ENCODE assay signal across 17 cellular contexts in the genomic region with DNA sequence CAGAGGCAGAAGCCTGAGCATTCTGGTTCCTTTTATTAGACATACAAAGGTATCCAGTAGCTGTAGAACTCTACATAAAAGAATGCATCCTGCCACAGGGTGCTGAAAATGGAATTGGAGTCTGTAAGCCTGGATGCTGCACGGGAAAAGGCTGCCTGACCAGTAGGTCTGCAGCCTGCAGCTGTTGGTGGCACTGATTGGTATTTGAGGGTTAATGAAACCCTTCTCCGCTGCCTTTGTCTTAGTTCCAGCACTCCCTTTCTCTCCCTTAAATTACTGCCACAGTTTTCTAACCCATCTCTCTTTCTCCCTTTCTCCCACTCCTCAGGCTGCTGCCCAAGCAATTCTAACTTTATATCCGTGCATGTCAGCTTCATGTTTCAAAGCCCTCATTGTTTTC.
DNase-seq lines count a peak whose midpoint lies in the region; FAIRE-seq and TF ChIP-seq lines count a peak whose summit lies in the region.
"Had no signal": no experiment of that assay in that cellular context is flagged by ENCODE, and none has a peak within 500 bp of the region (broad histone marks: within the 10 kb centered on the region; RNA-seq: fewer than 3 reads in every experiment).

No MANE protein-coding gene starts in this region.

- TF ChIP-seq RAD21 in H1 (IDR thresholded peaks at IDR 0.05 in 1 of 2, conservative IDR thresholded peaks at IDR 0.05 in 1 of 2; ENCODE audit: low read depth in 2 of 2, low read length in 2 of 2), result no peak

- peaks cover 6% of the 10 kb centered on the region for H3K4me1 ChIP-seq in H9 (ENCODE audit: insufficient read depth, low read length)
- H3K4me1 ChIP-seq in H1 (replicated peaks in 1 of 4; ENCODE audit: control insufficient read depth in 3 of 4, insufficient read depth in 4 of 4, low read length in 3 of 4), result peaks cover 3 to 13% (median 6%) of the 10 kb centered on the region in 4 experiments; a peak in 3 of 7 replicates
- no peaks in the 10 kb centered on the region for H3K4me1 ChIP-seq in hepatocyte (ENCODE audit: insufficient read depth)
- H3K4me1 ChIP-seq: BE2C, HAP-1 had no signal

- H3K23ac ChIP-seq in H9 (ENCODE audit: insufficient read length, low read depth, low read length), result no peak overlapping the region
- H3K23ac ChIP-seq in H1 (ENCODE audit: insufficient read length), result no peak overlapping the region

- H2BK20ac ChIP-seq in H9 (ENCODE audit: low read depth, low read length, poor library complexity, severe bottlenecking), result no peak overlapping the region
- 0 out of 2 replicates have a peak overlapping the region, but pooled peaks have one; percentile 13 for H2BK20ac ChIP-seq in H1 (ENCODE audit: low read length)

- TF ChIP-seq EP300 in H1 (IDR thresholded peaks at IDR 0.05; ENCODE audit: borderline replicate concordance in 1 of 2, low read depth in 2 of 2, low read length in 2 of 2), result no peak

- H3K9me3 ChIP-seq in H9 (ENCODE audit: control insufficient read depth, low read depth, low read length) (no peaks in the 10 kb centered on the region), H1 (ENCODE audit: insufficient read depth in 2 of 2, low read depth in 1 of 2, low read length in 1 of 2) (no peaks in the 10 kb centered on the region), hepatocyte (ENCODE audit: low read depth) (no peaks in the 10 kb centered on the region)
- H3K9me3 ChIP-seq: BE2C, HAP-1 had no signal

- no peaks in the 10 kb centered on the region for H3K27me3 ChIP-seq in H9 (ENCODE audit: insufficient read depth, low read length)
- no peaks in the 10 kb centered on the region for H3K27me3 ChIP-seq in H1 (replicated peaks in 1 of 4; ENCODE audit: control insufficient read depth in 3 of 4, extremely low read depth in 1 of 4, insufficient read depth in 3 of 4, low read length in 3 of 4)
- no peaks in the 10 kb centered on the region for H3K27me3 ChIP-seq in hepatocyte
- H3K27me3 ChIP-seq: BE2C had no signal

- H2BK15ac ChIP-seq in H9 (ENCODE audit: low read depth, low read length) (no peak overlapping the region), H1 (ENCODE audit: low read length) (peak overlapping the region; percentile 85; the same call in 1 of the 2 replicates)

- no CpG with 5 or more reads among the region's 3 CpGs for WGBS in H9 (ENCODE audit: extremely low coverage, insufficient read length, low lambda C conversion rate)
- WGBS in H1 (ENCODE audit: extremely low coverage in 1 of 2, insufficient coverage in 1 of 2, insufficient read length in 1 of 2, insufficient replicate concordance in 2 of 2, low coverage in 1 of 2, low lambda C conversion rate in 2 of 2, missing lambda C conversion rate in 1 of 2), 2 experiments, result 73% methylated on average over 3 of the region's 3 CpGs; no CpG with 5 or more reads in 1 of the 2 experiments
- 66% methylated on average over 3 of the region's 3 CpGs for WGBS in hepatocyte (ENCODE audit: low lambda C conversion rate, missing lambda C conversion rate)

- peaks cover under 1 to 5% (median 4%) of the 10 kb centered on the region in 3 experiments; a peak in 4 of 7 replicates for H3K36me3 Mint-ChIP-seq in H9 (ENCODE audit: insufficient read depth in 1 of 3, low read depth in 3 of 3)
- H3K36me3 Mint-ChIP-seq in nephron progenitor cell (ENCODE audit: low read depth), result peaks cover 5% of the 10 kb centered on the region
- H3K36me3 Mint-ChIP-seq: CD4-positive, alpha-beta memory T cell had no signal

- no peak for FAIRE-seq in H1 (lab: Jason Lieb, UNC)
- FAIRE-seq: A204.1, GM19239 had no signal

- H3K4me3 Mint-ChIP-seq in H9 (no peak overlapping the region), nephron progenitor cell (peak overlapping the region; percentile 33)
- H3K4me3 Mint-ChIP-seq: CD4-positive, alpha-beta memory T cell had no signal

- no peak overlapping the region for H3K18ac ChIP-seq in H9 (ENCODE audit: insufficient read length, low read depth, low read length)
- peak overlapping the region; percentile 0; the same call in 1 of the 2 replicates for H3K18ac ChIP-seq in H1 (ENCODE audit: extremely low read depth, low read length)

- H3K9me3 Mint-ChIP-seq in H9 (no peaks in the 10 kb centered on the region; a peak in 1 of 5 replicates), nephron progenitor cell (no peaks in the 10 kb centered on the region)

- H3K36me3 ChIP-seq in H1 (ENCODE audit: control insufficient read depth in 2 of 4, insufficient read depth in 4 of 4, low read length in 3 of 4) (no peaks in the 10 kb centered on the region), hepatocyte (replicated peaks; ENCODE audit: insufficient read depth, low read depth) (no peaks in the 10 kb centered on the region)
- H3K36me3 ChIP-seq: BE2C, HAP-1 had no signal

- H3K4me3 ChIP-seq in H1 (ENCODE audit: extremely low read depth in 1 of 4, insufficient read depth in 2 of 4, low read depth in 3 of 4, low read length in 4 of 4) (no peak overlapping the region), hepatocyte (no peak overlapping the region)
- H3K4me3 ChIP-seq: GM23248, HAP-1 had no signal

- intact Hi-C loops in cardiac septum (cut with DNase I), result no loop called here

- no peak for TF ChIP-seq POLR2A in H1 (IDR thresholded peaks at IDR 0.05; ENCODE audit: control extremely low read depth in 1 of 2, low read depth in 2 of 2, low read length in 2 of 2)

- H2AFZ ChIP-seq in H9 (ENCODE audit: low read length) (no peak overlapping the region), H1 (ENCODE audit: low read length) (no peak overlapping the region), hepatocyte (no peak overlapping the region)
- H2AFZ ChIP-seq: GM23248 had no signal

- no peak overlapping the region for H3T11ph ChIP-seq in H9 (ENCODE audit: low read length)

- peak overlapping the region in 2 of 3 experiments; percentile 45 to 80; a peak in 3 of 7 replicates for H3K27ac Mint-ChIP-seq in H9
- peak overlapping the region; percentile 74 for H3K27ac Mint-ChIP-seq in nephron progenitor cell
- H3K27ac Mint-ChIP-seq: CD4-positive, alpha-beta memory T cell had no signal

- H4K20me1 ChIP-seq in H9 (ENCODE audit: control insufficient read depth, insufficient read depth, insufficient read length), result no peaks in the 10 kb centered on the region
- no peaks in the 10 kb centered on the region for H4K20me1 ChIP-seq in H1 (replicated peaks in 1 of 2; ENCODE audit: control insufficient read depth in 1 of 2, insufficient read depth in 2 of 2, low read length in 2 of 2)
- no peaks in the 10 kb centered on the region for H4K20me1 ChIP-seq in hepatocyte (ENCODE audit: insufficient read depth, poor library complexity, severe bottlenecking)

- H4K8ac ChIP-seq in H9 (replicated peaks; ENCODE audit: insufficient read length, low read depth, low read length) (no peak overlapping the region), H1 (ENCODE audit: extremely low read depth, insufficient read depth, low read length) (no peak overlapping the region)

- H3K4me1 Mint-ChIP-seq in H9 (peaks cover 44 to 48% of the 10 kb centered on the region in 2 experiments), nephron progenitor cell (peaks cover 34% of the 10 kb centered on the region)
- H3K4me1 Mint-ChIP-seq: CD4-positive, alpha-beta memory T cell had no signal

- no peak overlapping the region for H4K91ac ChIP-seq in H9 (ENCODE audit: insufficient read length, low read depth, low read length)
- H4K91ac ChIP-seq in H1 (replicated peaks; ENCODE audit: insufficient read length, low read length), result no peak overlapping the region

- no peak overlapping the region for H2AK5ac ChIP-seq in H9 (ENCODE audit: insufficient read length, low read length)
- H2AK5ac ChIP-seq in H1 (ENCODE audit: low read depth, low read length), result no peak overlapping the region

- TF ChIP-seq CTCF in H9 (conservative IDR thresholded peaks at IDR 0.05) (no peak), H1 (IDR thresholded peaks at IDR 0.05; ENCODE audit: control extremely low read depth in 1 of 3, insufficient read depth in 1 of 3, low read depth in 1 of 3, low read length in 3 of 3) (no peak), nephron progenitor cell (IDR thresholded peaks at IDR 0.05) (no peak), hepatocyte (IDR thresholded peaks at IDR 0.05; ENCODE audit: poor library complexity) (no peak)

- no peak overlapping the region for H4K5ac ChIP-seq in H9 (ENCODE audit: insufficient read length, low read depth, low read length)
- no peak overlapping the region for H4K5ac ChIP-seq in H1 (ENCODE audit: insufficient read length, low read depth, low read length)

- no peak overlapping the region for H3K4me2 ChIP-seq in H9 (ENCODE audit: insufficient read depth, insufficient read length, low read length)
- no peak overlapping the region; a peak in 1 of 4 replicates for H3K4me2 ChIP-seq in H1 (ENCODE audit: insufficient read depth in 1 of 2, low read depth in 2 of 2, low read length in 2 of 2)
- no peak overlapping the region for H3K4me2 ChIP-seq in hepatocyte

- H3K27me3 Mint-ChIP-seq in H9 (ENCODE audit: low read depth), result no peaks in the 10 kb centered on the region
- peaks cover 5% of the 10 kb centered on the region for H3K27me3 Mint-ChIP-seq in nephron progenitor cell (ENCODE audit: low read depth, poor library complexity)
- H3K27me3 Mint-ChIP-seq: CD4-positive, alpha-beta memory T cell had no signal

- H2BK120ac ChIP-seq in H9 (ENCODE audit: low read depth, low read length, poor library complexity, severe bottlenecking) (no peak overlapping the region), H1 (replicated peaks; ENCODE audit: low read depth, low read length) (no peak overlapping the region)

- DNase-seq in H9, result no peak
- no peak for DNase-seq in H1 (ENCODE audit: low read depth in 1 of 2, low spot score in 2 of 2)
- DNase-seq in nephron progenitor cell, result no peak
- DNase-seq in cardiac septum (ENCODE audit: low spot score), result no peak
- no peak for DNase-seq in hepatocyte (ENCODE audit: low spot score)
- no peak for DNase-seq in AG20443 (ENCODE audit: low spot score)
- DNase-seq in NCI-H526 (lab: John Stamatoyannopoulos, UW), result no peak
- DNase-seq: BE2C; CD4-positive, alpha-beta memory T cell; DMS79; GDM1; GM23248; IMR-90 had no signal

- no peaks in the 10 kb centered on the region for H3K9me2 ChIP-seq in hepatocyte (replicated peaks; ENCODE audit: insufficient read depth)

- H3K56ac ChIP-seq in H9 (ENCODE audit: insufficient read length, low read depth, low read length) (no peak overlapping the region), H1 (replicated peaks; ENCODE audit: insufficient read length, low read depth, low read length) (no peak overlapping the region)

- H3K9ac ChIP-seq in H9 (ENCODE audit: extremely low read depth, insufficient read length, low read length) (no peak overlapping the region), H1 (replicated peaks in 1 of 4; ENCODE audit: extremely low read depth in 1 of 4, low read depth in 3 of 4, low read length in 3 of 4) (no peak overlapping the region)
- H3K9ac ChIP-seq: GM23248 had no signal

- H2BK12ac ChIP-seq in H9 (ENCODE audit: insufficient read length, low read depth, low read length), result no peak overlapping the region
- H2BK12ac ChIP-seq in H1 (ENCODE audit: low read depth, low read length), result no peak overlapping the region

- CTCF ChIA-PET in H1 (lab: Charles Lee; ENCODE audit: partially characterized antibody), result interaction anchor here (0.7 to 1.8 kb wide), 7 partner anchors 11 to 34 kb away, joined by 3 to 5 read pairs (median 3); no protein-coding TSS in a partner anchor

- H3K14ac ChIP-seq in H9 (ENCODE audit: insufficient read depth, low read length) (no peak overlapping the region), H1 (ENCODE audit: insufficient read length) (no peak overlapping the region)

- H3K79me2 ChIP-seq in H9 (ENCODE audit: insufficient read depth, low read length), result no peaks in the 10 kb centered on the region
- peaks cover 0 to 34% of the 10 kb centered on the region in 2 experiments; a peak in 2 of 4 replicates for H3K79me2 ChIP-seq in H1 (ENCODE audit: control insufficient read depth in 1 of 2, insufficient read depth in 2 of 2, low read length in 2 of 2)
- no peaks in the 10 kb centered on the region for H3K79me2 ChIP-seq in hepatocyte

- H3K79me1 ChIP-seq in H9 (ENCODE audit: insufficient read depth, low read depth, low read length, poor library complexity, severe bottlenecking) (no peaks in the 10 kb centered on the region), H1 (ENCODE audit: low read depth, low read length) (no peaks in the 10 kb centered on the region)

- H2BK5ac ChIP-seq in H9 (ENCODE audit: insufficient read length, low read length) (no peak overlapping the region), H1 (ENCODE audit: low read depth, low read length) (no peak overlapping the region)

- POLR2A ChIA-PET in H1 (lab: Charles Lee; ENCODE audit: partially characterized antibody), result interaction anchor here (0.6 to 1.5 kb wide), 3 partner anchors 11 to 36 kb away, joined by 3 to 6 read pairs (median 5); no protein-coding TSS in a partner anchor

- no peak overlapping the region for H3K27ac ChIP-seq in H9 (ENCODE audit: insufficient read length, low read depth, low read length)
- no peak overlapping the region for H3K27ac ChIP-seq in H1 (ENCODE audit: low read depth, low read length)
- no peak overlapping the region for H3K27ac ChIP-seq in hepatocyte
- H3K27ac ChIP-seq: C4-2B, GM23248 had no signal

- no peak overlapping the region for H3K4ac ChIP-seq in H9 (ENCODE audit: low read depth, low read length)
- no peak overlapping the region for H3K4ac ChIP-seq in H1 (replicated peaks; ENCODE audit: insufficient read length, low read depth, low read length)

- H3K23me2 ChIP-seq in H9 (ENCODE audit: insufficient read length, low read depth, low read length, poor library complexity, severe bottlenecking) (no peaks in the 10 kb centered on the region), H1 (ENCODE audit: low read depth, low read length) (no peaks in the 10 kb centered on the region)
